Comparison of ENCODE assay signal across 1 cellular context in genomic region chrX:2483398-2483797, GRCh38.
TF ChIP-seq lines count a peak whose summit lies in the region.

No MANE protein-coding gene starts in this region.

TF ChIP-seq in GM23338, 12 proteins besides CTCF, POLR2A, EP300 and RAD21 (continued from another document):
- TF ChIP-seq ZNF462 (CRISPR knock-in tag; IDR thresholded peaks at IDR 0.05) (no peak), EZH2 (IDR thresholded peaks at IDR 0.05; ENCODE audit: low read depth, unreplicated experiment) (no peak), REST (IDR thresholded peaks at IDR 0.05; ENCODE audit: unreplicated experiment) (no peak), ZNF331 (CRISPR knock-in tag; IDR thresholded peaks at IDR 0.05; ENCODE audit: low read depth) (no peak), ETS1 (IDR thresholded peaks at IDR 0.05) (no peak), ZNF114 (CRISPR knock-in tag; IDR thresholded peaks at IDR 0.05) (no peak), STAT1 (IDR thresholded peaks at IDR 0.05; ENCODE audit: unreplicated experiment) (no peak)
